ENCODE assay signal across 1 cellular context in genomic region chr7:134845461-134845860, GRCh38.
TF ChIP-seq lines count a peak whose summit lies in the region.

No MANE protein-coding gene starts in this region.

TF ChIP-seq in K562, 482 proteins besides CTCF, POLR2A, EP300 and RAD21 (continued from another document):
- TF ChIP-seq CUX1 (CRISPR knock-in tag; IDR thresholded peaks at IDR 0.05) (no peak), SIRT6 (IDR thresholded peaks at IDR 0.05; ENCODE audit: low read depth, low read length) (no peak), HMBOX1 (IDR thresholded peaks at IDR 0.05) (no peak), RBFOX2 (IDR thresholded peaks at IDR 0.05; ENCODE audit: low read depth, low read length) (no peak)
